In genomic region chr6:151082079-151082478, GRCh38 we compare ENCODE assay signal across 25 cellular contexts.
A peak's percentile ranks its signal among the peaks of the same experiment; 100 is the strongest.
DNase-seq lines count a peak whose midpoint lies in the region; ATAC-seq and TF ChIP-seq lines count a peak whose summit lies in the region.
"Had no signal": no experiment of that assay in that cellular context is flagged by ENCODE, and none has a peak within 500 bp of the region (broad histone marks: within the 10 kb centered on the region; RNA-seq: fewer than 3 reads in every experiment).

No MANE protein-coding gene starts in this region.

- BruUV-seq in HCT116 (replicated peaks; lab: Mats Ljungman, UMichigan) (TSS peak; percentile 84), mammary epithelial cell (replicated peaks; lab: Mats Ljungman, UMichigan) (no TSS peak)

- H3K36me3 Mint-ChIP-seq in mesothelial cell of epicardium = peaks cover 23% of the 10 kb centered on the region
- H3K36me3 Mint-ChIP-seq: natural killer cell had no signal

- in situ Hi-C loops in mammary epithelial cell (cut with MboI; ENCODE audit: low sequenced_read_pairs in 2 of 2) = no loop called here

- peak; percentile 9 for TF ChIP-seq POLR2A in HCT116 (IDR thresholded peaks at IDR 0.05; ENCODE audit: borderline replicate concordance, extremely low read depth, insufficient read depth, insufficient read length)

- no peaks in the 10 kb centered on the region for H3K27me3 Mint-ChIP-seq in mesothelial cell of epicardium (ENCODE audit: low read depth)
- H3K27me3 Mint-ChIP-seq: activated CD4-positive, alpha-beta memory T cell treated with anti-CD3 and anti-CD28 coated beads for 36 hours; central memory CD8-positive, alpha-beta T cell; stimulated activated naive CD8-positive, alpha-beta T cell treated with anti-CD3 and anti-CD28 coated beads, Interleukin-15, amount 100 ng/mL, for 72 hours had no signal

- H3K9me2 ChIP-seq in HCT116 (ENCODE audit: insufficient read depth) = no peaks in the 10 kb centered on the region

- peak overlapping the region; percentile 56 for H3K9ac ChIP-seq in HCT116 (ENCODE audit: low read length)
- no peak overlapping the region for H3K9ac ChIP-seq in mammary epithelial cell (ENCODE audit: insufficient read depth, low read length)
- no peak overlapping the region for H3K9ac ChIP-seq in colonic mucosa (ENCODE audit: low read depth in 2 of 2, low read length in 2 of 2)
- H3K9ac ChIP-seq: BLaER1 treated with 17β-estradiol and CSF1 and Interleukin-3, amounts not matched to agents 10 nM and 100 nM had no signal

- H3K4me2 ChIP-seq in HCT116 (ENCODE audit: low read length) = peak overlapping the region; percentile 60
- peak overlapping the region; percentile 67 for H3K4me2 ChIP-seq in mammary epithelial cell (ENCODE audit: insufficient read depth, low read depth, low read length)

- no peaks in the 10 kb centered on the region for H4K20me1 ChIP-seq in HCT116 (ENCODE audit: insufficient read depth)
- no peaks in the 10 kb centered on the region for H4K20me1 ChIP-seq in mammary epithelial cell (ENCODE audit: insufficient read depth, low read length)

- 0 out of 4 replicates have a peak, but pooled peaks cover 3 to 4% of the 10 kb centered on the region in 2 experiments for H3K9me3 ChIP-seq in HCT116 (ENCODE audit: control insufficient read depth in 1 of 2, insufficient read depth in 1 of 2, low read depth in 1 of 2, low read length in 2 of 2)
- no peaks in the 10 kb centered on the region for H3K9me3 ChIP-seq in mammary epithelial cell (replicated peaks; ENCODE audit: insufficient read depth, low read length)
- no peaks in the 10 kb centered on the region for H3K9me3 ChIP-seq in colonic mucosa
- H3K9me3 ChIP-seq: thyroid gland had no signal

- POLR2A ChIA-PET in HCT116 (lab: Charles Lee) = interaction anchor here (1.0 to 1.6 kb wide), 7 partner anchors 13 to 243 kb away, joined by 3 to 12 read pairs (median 4); no protein-coding TSS in a partner anchor

- no peak overlapping the region for H3K4me3 Mint-ChIP-seq in mesothelial cell of epicardium
- H3K4me3 Mint-ChIP-seq: activated CD4-positive, alpha-beta memory T cell treated with anti-CD3 and anti-CD28 coated beads for 36 hours; central memory CD8-positive, alpha-beta T cell; natural killer cell; stimulated activated naive CD8-positive, alpha-beta T cell treated with anti-CD3 and anti-CD28 coated beads, Interleukin-15, amount 100 ng/mL, for 72 hours; T-helper 1 cell treated with Interleukin-12 subunit alpha and Interleukin-12 subunit beta and Interleukin-4 antibody, amounts not matched to agents 30 μg/mL and 1 μg/mL, for 36 hours had no signal

- intact Hi-C loops in HCT116 (cut with micrococcal nuclease) = no loop called here
- intact Hi-C loops in mammary epithelial cell (cut with micrococcal nuclease) = loop anchor here (1.0 to 5.0 kb wide), 2 partner anchors 30 to 40 kb away; no protein-coding TSS in a partner anchor
- intact Hi-C loops in colonic mucosa (cut with DNase I) = no loop called here

- 42% methylated on average over 6 of the region's 6 CpGs for WGBS in mammary epithelial cell (ENCODE audit: low coverage, missing lambda C conversion rate)

- TF ChIP-seq CTCF in HCT116 (IDR thresholded peaks at IDR 0.05 in 2 of 3, conservative IDR thresholded peaks at IDR 0.05 in 1 of 3; ENCODE audit: borderline replicate concordance in 1 of 3, insufficient read depth in 1 of 3, low read depth in 2 of 3, low read length in 2 of 3) = no peak
- TF ChIP-seq CTCF in mammary epithelial cell (conservative IDR thresholded peaks at IDR 0.05 in 1 of 2, IDR thresholded peaks at IDR 0.05 in 1 of 2; ENCODE audit: extremely low read depth in 1 of 2, insufficient read depth in 1 of 2, low read depth in 1 of 2, low read length in 2 of 2) = no peak
- no peak for TF ChIP-seq CTCF in mesothelial cell of epicardium (IDR thresholded peaks at IDR 0.05; ENCODE audit: unreplicated experiment)
- no peak for TF ChIP-seq CTCF in colonic mucosa (IDR thresholded peaks at IDR 0.05)

- RAD21 ChIA-PET in HCT116 (lab: Charles Lee; ENCODE audit: low non-redundant PET in 1 of 2, low total read pairs in 2 of 2, uncharacterized antibody in 2 of 2, unreplicated experiment in 2 of 2) = interaction anchor here in 1 of 2 experiments (0.7 kb wide), 1 partner anchor 22 kb away, joined by 3 read pairs; no protein-coding TSS in a partner anchor

- H3K4me3 ChIP-seq in HCT116 (replicated peaks in 1 of 2; ENCODE audit: low read depth in 1 of 2, low read length in 2 of 2) (peak overlapping the region; percentile 23 to 30; a peak in 3 of 4 replicates), mammary epithelial cell (replicated peaks in 1 of 3; ENCODE audit: insufficient read depth in 1 of 3, low read depth in 2 of 3, low read length in 3 of 3) (no peak overlapping the region), colonic mucosa (no peak overlapping the region)
- H3K4me3 ChIP-seq: BLaER1 treated with 17β-estradiol and CSF1 and Interleukin-3, amounts not matched to agents 10 nM and 100 nM; thyroid gland had no signal

- TF ChIP-seq RAD21 in HCT116 (IDR thresholded peaks at IDR 0.05; ENCODE audit: low read depth) = peak; percentile 22

- H2AFZ ChIP-seq in HCT116 (ENCODE audit: low read depth, low read length, poor library complexity, severe bottlenecking) (no peak overlapping the region), mammary epithelial cell (ENCODE audit: low read depth, low read length) (no peak overlapping the region)

- CTCF ChIA-PET in HCT116 (lab: Charles Lee) (interaction anchor here (1.2 to 1.7 kb wide), 2 partner anchors 68 to 242 kb away, joined by 3 to 7 read pairs; no protein-coding TSS in a partner anchor), mammary epithelial cell (lab: Charles Lee; ENCODE audit: low non-redundant PET) (interaction anchor here (0.6 to 0.7 kb wide), 2 partner anchors 29 to 158 kb away, joined by 17 to 20 read pairs; no protein-coding TSS in a partner anchor)

- H3K36me3 ChIP-seq in HCT116 (ENCODE audit: control insufficient read depth in 1 of 2, insufficient read depth in 2 of 2, low read length in 2 of 2) = peaks cover 0 to 17% of the 10 kb centered on the region in 2 experiments; a peak in 1 of 4 replicates
- peaks cover 5% of the 10 kb centered on the region for H3K36me3 ChIP-seq in mammary epithelial cell (ENCODE audit: insufficient read depth, low read length)
- no peaks in the 10 kb centered on the region for H3K36me3 ChIP-seq in colonic mucosa
- H3K36me3 ChIP-seq: thyroid gland had no signal

- H3K27ac Mint-ChIP-seq in mesothelial cell of epicardium = peak overlapping the region; percentile 67
- H3K27ac Mint-ChIP-seq: activated CD4-positive, alpha-beta memory T cell treated with anti-CD3 and anti-CD28 coated beads for 36 hours; activated naive CD4-positive, alpha-beta T cell treated with anti-CD3 and anti-CD28 coated beads, Interleukin-2, amount 50 U/mL, for 72 hours; activated T-helper 2 cell treated with anti-CD3 and anti-CD28 coated beads, Interferon-gamma antibody, Interleukin-2, Interleukin-4, amounts not matched to agents 10 μg/mL and 5 μg/mL and 100 μg/mL, durations not matched to agents 14 hours and 24 hours and 36 hours; natural killer cell had no signal

- dilution Hi-C loops in mammary epithelial cell (cut with HindIII; ENCODE audit: low sequenced_read_pairs) = no loop called here

- peaks cover 16% of the 10 kb centered on the region for H3K4me1 Mint-ChIP-seq in mesothelial cell of epicardium
- H3K4me1 Mint-ChIP-seq: central memory CD8-positive, alpha-beta T cell; natural killer cell; stimulated activated naive CD8-positive, alpha-beta T cell treated with anti-CD3 and anti-CD28 coated beads, Interleukin-15, amount 100 ng/mL, for 72 hours had no signal

- H3K27me3 ChIP-seq in HCT116 (ENCODE audit: insufficient read depth, low read length) (no peaks in the 10 kb centered on the region), mammary epithelial cell (ENCODE audit: insufficient read depth, low read length) (no peaks in the 10 kb centered on the region), colonic mucosa (no peaks in the 10 kb centered on the region)
- H3K27me3 ChIP-seq: BLaER1 treated with 17β-estradiol and CSF1 and Interleukin-3, amounts not matched to agents 10 nM and 100 nM; thyroid gland had no signal

- H3K9me3 Mint-ChIP-seq in mesothelial cell of epicardium = peaks cover 8% of the 10 kb centered on the region
- H3K9me3 Mint-ChIP-seq: activated naive CD4-positive, alpha-beta T cell treated with anti-CD3 and anti-CD28 coated beads, Interleukin-2, amount 50 U/mL, for 72 hours; activated T-helper 2 cell treated with anti-CD3 and anti-CD28 coated beads, Interferon-gamma antibody, Interleukin-2, Interleukin-4, amounts not matched to agents 10 μg/mL and 5 μg/mL and 100 μg/mL, durations not matched to agents 14 hours and 24 hours and 36 hours; central memory CD8-positive, alpha-beta T cell; natural killer cell; stimulated activated naive CD8-positive, alpha-beta T cell treated with anti-CD3 and anti-CD28 coated beads, Interleukin-15, amount 100 ng/mL, for 72 hours; T-helper 1 cell treated with Interleukin-12 subunit alpha and Interleukin-12 subunit beta and Interleukin-4 antibody, amounts not matched to agents 30 μg/mL and 1 μg/mL, for 36 hours had no signal

- ATAC-seq in HCT116 = peak; percentile 76
- ATAC-seq: activated naive CD4-positive, alpha-beta T cell treated with anti-CD3 and anti-CD28 coated beads, Interleukin-2, amount 50 U/mL, for 72 hours; natural killer cell; stimulated activated naive CD8-positive, alpha-beta T cell treated with anti-CD3 and anti-CD28 coated beads, Interleukin-15, amount 100 ng/mL, for 72 hours had no signal

- peak; percentile 88 for DNase-seq in HCT116 (ENCODE audit: low read depth, low spot score)
- DNase-seq in NCI-H226 = peak; percentile 62
- peak; percentile 64 for DNase-seq in mammary epithelial cell
- DNase-seq in mesothelial cell of epicardium (ENCODE audit: low spot score in 2 of 2, unreplicated experiment in 2 of 2) = no peak
- no peak for DNase-seq in colonic mucosa
- DNase-seq in NCI-H1436 (lab: John Stamatoyannopoulos, UW) = no peak
- DNase-seq in activated CD8-positive, alpha-beta memory T cell treated with anti-CD3 and anti-CD28 coated beads, Interleukin-2, amount 50 U/mL, for 48 hours = no peak
- DNase-seq: activated CD4-positive, alpha-beta memory T cell treated with anti-CD3 and anti-CD28 coated beads for 36 hours; aorta; DMS53; H7; hypothalamus; natural killer cell; NCI-H1092; NCI-H187; NCI-H2171; NCI-H524 treated with DMSO at 0.1 percent for 48 hours; stimulated activated CD8-positive, alpha-beta memory T cell treated with anti-CD3 and anti-CD28 coated beads, Interleukin-4, amount 100 ng/mL, for 48 hours; stimulated activated naive CD8-positive, alpha-beta T cell treated with anti-CD3 and anti-CD28 coated beads, Interleukin-15, amount 100 ng/mL, for 72 hours; thyroid gland had no signal

- H3K27ac ChIP-seq in HCT116 (ENCODE audit: low read depth, low read length) (peak overlapping the region; percentile 95), mammary epithelial cell (ENCODE audit: insufficient read depth, low read depth, low read length) (peak overlapping the region; percentile 62), colonic mucosa (no peak overlapping the region)
- H3K27ac ChIP-seq: BLaER1 treated with 17β-estradiol and CSF1 and Interleukin-3, amounts not matched to agents 10 nM and 100 nM; thyroid gland had no signal

- H3K79me2 ChIP-seq in HCT116 (ENCODE audit: insufficient read depth, low read length) (peaks cover 13% of the 10 kb centered on the region; the same call in 1 of the 2 replicates), mammary epithelial cell (ENCODE audit: insufficient read depth, low read length) (no peaks in the 10 kb centered on the region)

- H3K4me1 ChIP-seq in HCT116 (ENCODE audit: control insufficient read depth in 1 of 2, insufficient read depth in 2 of 2, low read length in 2 of 2) = peaks cover 70 to 87% of the 10 kb centered on the region in 2 experiments
- H3K4me1 ChIP-seq in mammary epithelial cell (ENCODE audit: insufficient read depth, low read length) = peaks cover 20% of the 10 kb centered on the region
- H3K4me1 ChIP-seq in colonic mucosa = no peaks in the 10 kb centered on the region
- H3K4me1 ChIP-seq: thyroid gland had no signal

Comparison
In these comparisons a context has a peak if more than half of its experiments do, and no peak if none do; other contexts are left out.
1. DNase-seq: peak in HCT116 (single experiment), NCI-H226 (single experiment) and mammary epithelial cell (single experiment); none in mesothelial cell of epicardium (0 of 2), colonic mucosa (single experiment), NCI-H1436 (single experiment) and activated CD8-positive, alpha-beta memory T cell treated with anti-CD3 and anti-CD28 coated beads, Interleukin-2, amount 50 U/mL, for 48 hours (single experiment).
2. H3K4me3 ChIP-seq: peak in HCT116 (2 of 2); none in mammary epithelial cell (0 of 3) and colonic mucosa (single experiment).